ENCODE assay signal across 10 cellular contexts in the genomic region with DNA sequence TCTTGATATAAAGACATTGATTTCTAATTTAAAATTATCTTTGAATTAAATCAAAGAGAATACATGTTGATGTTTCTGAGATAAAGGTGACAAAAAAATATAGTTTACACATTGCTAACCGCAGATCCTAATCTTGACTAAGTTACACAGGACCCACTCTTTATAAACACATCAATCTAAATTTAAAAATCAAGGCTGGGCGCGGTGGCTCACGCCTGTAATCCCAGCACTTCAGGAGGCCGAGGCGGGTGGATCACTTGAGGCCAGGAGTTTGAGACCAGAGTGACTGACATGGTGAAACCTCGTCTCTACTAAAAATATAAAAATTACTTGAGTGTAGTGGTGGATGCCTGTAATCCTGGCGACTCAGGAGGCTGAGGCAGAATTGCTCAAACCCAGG. TPM values are rescaled to one million over a fixed set of nuclear protein-coding genes. Genes with fewer than 3 reads are reported as not detected.
DNase-seq lines count a peak whose midpoint lies in the region; ATAC-seq and TF ChIP-seq lines count a peak whose summit lies in the region.
"Had no signal": no experiment of that assay in that cellular context is flagged by ENCODE, and none has a peak within 500 bp of the region (broad histone marks: within the 10 kb centered on the region; RNA-seq: fewer than 3 reads in every experiment).

No MANE protein-coding gene starts in this region.

- H3K9me3 ChIP-seq in heart right ventricle (no peaks in the 10 kb centered on the region), mesenchymal stem cell (ENCODE audit: control insufficient read depth, low read length) (no peaks in the 10 kb centered on the region), upper lobe of left lung (no peaks in the 10 kb centered on the region)

- no peak overlapping the region for H3K18ac ChIP-seq in mesenchymal stem cell (ENCODE audit: low read depth in 1 of 2, low read length in 2 of 2)

- ATAC-seq in heart right ventricle (no peak), upper lobe of left lung (ENCODE audit: low FRiP score in 2 of 2) (no peak), HG02840 (IDR thresholded peaks at IDR 0.05; ENCODE audit: low FRiP score, unreplicated experiment) (no peak), GM19397 (IDR thresholded peaks at IDR 0.05; ENCODE audit: unreplicated experiment) (no peak)
- no peak for ATAC-seq in activated naive CD8-positive, alpha-beta T cell treated with anti-CD3 and anti-CD28 coated beads, Interleukin-2, amount 50 U/mL, for 24 hours

- no peaks in the 10 kb centered on the region for H3K27me3 ChIP-seq in heart right ventricle
- H3K27me3 ChIP-seq in mesenchymal stem cell (ENCODE audit: control insufficient read depth in 1 of 2, insufficient read depth in 1 of 2, low read length in 2 of 2), result no peaks in the 10 kb centered on the region
- H3K27me3 ChIP-seq in upper lobe of left lung, result no peaks in the 10 kb centered on the region

- H3K36me3 Mint-ChIP-seq in activated naive CD8-positive, alpha-beta T cell treated with anti-CD3 and anti-CD28 coated beads, Interleukin-2, amount 50 U/mL, for 24 hours (ENCODE audit: low read depth), result no peaks in the 10 kb centered on the region

- no peak for TF ChIP-seq CTCF in heart right ventricle (IDR thresholded peaks at IDR 0.05)
- TF ChIP-seq CTCF in upper lobe of left lung (IDR thresholded peaks at IDR 0.05), result no peak

- H2AFZ ChIP-seq in mesenchymal stem cell (ENCODE audit: low read depth, low read length), result no peak overlapping the region

- H3K23ac ChIP-seq in mesenchymal stem cell (ENCODE audit: low read length in 2 of 2), result no peak overlapping the region

- H3K4me1 Mint-ChIP-seq in activated naive CD8-positive, alpha-beta T cell treated with anti-CD3 and anti-CD28 coated beads, Interleukin-2, amount 50 U/mL, for 24 hours, result peaks cover 11% of the 10 kb centered on the region

- H3K79me1 ChIP-seq in mesenchymal stem cell (replicated peaks; ENCODE audit: low read length, poor library complexity, severe bottlenecking), result peaks cover 7% of the 10 kb centered on the region

- no peak for TF ChIP-seq POLR2A in upper lobe of left lung (IDR thresholded peaks at IDR 0.05)

- intact Hi-C loops in heart right ventricle (cut with DNase I), result loop anchor here in 1 of 10 donors (5.0 kb wide), 1 partner anchor 157 kb away; no protein-coding TSS in a partner anchor
- intact Hi-C loops in cardiac septum (cut with DNase I), result loop anchor here (5.0 kb wide), 1 partner anchor 162 kb away; a partner anchor contains a TSS

- no peak for TF ChIP-seq EP300 in upper lobe of left lung (IDR thresholded peaks at IDR 0.05)

- 84 to 85% methylated on average over 8 of the region's 8 CpGs for WGBS in heart right ventricle, 2 donors
- WGBS in mesenchymal stem cell, result 85% methylated on average over 7 of the region's 8 CpGs
- WGBS in upper lobe of left lung, 2 donors, result 59 to 73% methylated on average over 8 of the region's 8 CpGs

- peak overlapping the region; percentile 56 for H3K4me2 ChIP-seq in mesenchymal stem cell (ENCODE audit: low read length, poor library complexity, severe bottlenecking)

- peaks cover 9 to 30% (median 25%) of the 10 kb centered on the region in 9 donors for H3K4me1 ChIP-seq in heart right ventricle
- H3K4me1 ChIP-seq in mesenchymal stem cell (ENCODE audit: control insufficient read depth, insufficient read depth, low read depth, low read length), result peaks cover 6% of the 10 kb centered on the region
- H3K4me1 ChIP-seq in upper lobe of left lung, result peaks cover 19 to 29% (median 21%) of the 10 kb centered on the region in 4 donors

- H3K27ac ChIP-seq in heart right ventricle, result peak overlapping the region in 8 of 10 donors; percentile 92 to 98 (median 98)
- H3K27ac ChIP-seq in mesenchymal stem cell (ENCODE audit: low read length, poor library complexity, severe bottlenecking), result no peak overlapping the region
- peak overlapping the region in 3 of 4 donors; percentile 87 to 97 (median 97) for H3K27ac ChIP-seq in upper lobe of left lung

- no peak overlapping the region for H2BK12ac ChIP-seq in mesenchymal stem cell (ENCODE audit: low read length in 2 of 2)

- no peak overlapping the region for H3K27ac Mint-ChIP-seq in activated naive CD8-positive, alpha-beta T cell treated with anti-CD3 and anti-CD28 coated beads, Interleukin-2, amount 50 U/mL, for 24 hours

- H4K8ac ChIP-seq in mesenchymal stem cell (ENCODE audit: low read length), result no peak overlapping the region

- H3K4me3 ChIP-seq in heart right ventricle (peak overlapping the region in 3 of 10 donors; percentile 81 to 91 (median 87)), mesenchymal stem cell (ENCODE audit: insufficient read depth in 1 of 2, low read depth in 1 of 2, low read length in 2 of 2) (peak overlapping the region in 1 of 2 experiments; percentile 88), upper lobe of left lung (peak overlapping the region in 1 of 4 donors; percentile 63)

- H3K27me3 Mint-ChIP-seq in activated naive CD8-positive, alpha-beta T cell treated with anti-CD3 and anti-CD28 coated beads, Interleukin-2, amount 50 U/mL, for 24 hours, result no peaks in the 10 kb centered on the region
- H3K27me3 Mint-ChIP-seq: dendritic cell treated with granulocyte-macrophage colony-stimulating factor and Interleukin-4, amounts not matched to agents 40 ng/mL and 50 ng/mL, for 4 days had no signal

- H2BK5ac ChIP-seq in mesenchymal stem cell (ENCODE audit: low read depth, low read length, poor library complexity, severe bottlenecking), result no peak overlapping the region

- H3K36me3 ChIP-seq in heart right ventricle (peaks cover 0 to 10% (median 0%) of the 10 kb centered on the region in 9 donors), mesenchymal stem cell (ENCODE audit: control insufficient read depth in 1 of 2, insufficient read depth in 2 of 2, low read depth in 1 of 2, low read length in 2 of 2) (peaks cover 11 to 18% of the 10 kb centered on the region in 2 experiments), upper lobe of left lung (peaks cover 0 to 7% (median 0%) of the 10 kb centered on the region in 4 donors)

- no peaks in the 10 kb centered on the region for H3K9me3 Mint-ChIP-seq in activated naive CD8-positive, alpha-beta T cell treated with anti-CD3 and anti-CD28 coated beads, Interleukin-2, amount 50 U/mL, for 24 hours
- H3K9me3 Mint-ChIP-seq: dendritic cell treated with granulocyte-macrophage colony-stimulating factor and Interleukin-4, amounts not matched to agents 40 ng/mL and 50 ng/mL, for 4 days had no signal

- H2AK5ac ChIP-seq in mesenchymal stem cell (ENCODE audit: low read length, severe bottlenecking), result no peak overlapping the region

- DNase-seq in heart right ventricle (no peak), cardiac septum (ENCODE audit: low spot score) (no peak), mesenchymal stem cell (peak; percentile 28), upper lobe of left lung (no peak), DMS79 (lab: John Stamatoyannopoulos, UW) (no peak)
- no peak for DNase-seq in activated naive CD8-positive, alpha-beta T cell treated with anti-CD3 and anti-CD28 coated beads, Interleukin-2, amount 50 U/mL, for 24 hours
- DNase-seq: occipital lobe had no signal

- peak overlapping the region; percentile 99 for H3K9ac ChIP-seq in mesenchymal stem cell (ENCODE audit: low read length)

- no peak overlapping the region for H4K91ac ChIP-seq in mesenchymal stem cell (ENCODE audit: low read length)

- peak overlapping the region; percentile 33 for H3K4me3 Mint-ChIP-seq in activated naive CD8-positive, alpha-beta T cell treated with anti-CD3 and anti-CD28 coated beads, Interleukin-2, amount 50 U/mL, for 24 hours

- no peak overlapping the region for H3K4ac ChIP-seq in mesenchymal stem cell (ENCODE audit: low read depth in 1 of 2, low read length in 2 of 2)

- H3K14ac ChIP-seq in mesenchymal stem cell (ENCODE audit: low read length in 2 of 2), result no peak overlapping the region

- H2BK120ac ChIP-seq in mesenchymal stem cell (ENCODE audit: low read depth, low read length), result no peak overlapping the region

- no peak overlapping the region for H2BK15ac ChIP-seq in mesenchymal stem cell (ENCODE audit: low read depth, poor library complexity, severe bottlenecking)

RNA-seq across cellular contexts. Expression of a gene that starts 1.9 kb away (rescaled TPM):
- total RNA-seq in heart right ventricle (10 to 100 TPM; 10.6 to 29.4 (median 23.2) TPM), cardiac septum (32.5 TPM), upper lobe of left lung (10 to 100 TPM; 25.9 to 60.8 (median 41.9) TPM)
- 10 to 100 TPM; 21.9 to 24.4 TPM for polyA plus RNA-seq in heart right ventricle
- polyA plus RNA-seq in mesenchymal stem cell (2013, experiment 1 of 2), result 46.3 TPM
- 48.0 TPM for polyA plus RNA-seq in mesenchymal stem cell (2013, experiment 2 of 2)
